1 cellular context compared by ENCODE assay signal in the genomic region with DNA sequence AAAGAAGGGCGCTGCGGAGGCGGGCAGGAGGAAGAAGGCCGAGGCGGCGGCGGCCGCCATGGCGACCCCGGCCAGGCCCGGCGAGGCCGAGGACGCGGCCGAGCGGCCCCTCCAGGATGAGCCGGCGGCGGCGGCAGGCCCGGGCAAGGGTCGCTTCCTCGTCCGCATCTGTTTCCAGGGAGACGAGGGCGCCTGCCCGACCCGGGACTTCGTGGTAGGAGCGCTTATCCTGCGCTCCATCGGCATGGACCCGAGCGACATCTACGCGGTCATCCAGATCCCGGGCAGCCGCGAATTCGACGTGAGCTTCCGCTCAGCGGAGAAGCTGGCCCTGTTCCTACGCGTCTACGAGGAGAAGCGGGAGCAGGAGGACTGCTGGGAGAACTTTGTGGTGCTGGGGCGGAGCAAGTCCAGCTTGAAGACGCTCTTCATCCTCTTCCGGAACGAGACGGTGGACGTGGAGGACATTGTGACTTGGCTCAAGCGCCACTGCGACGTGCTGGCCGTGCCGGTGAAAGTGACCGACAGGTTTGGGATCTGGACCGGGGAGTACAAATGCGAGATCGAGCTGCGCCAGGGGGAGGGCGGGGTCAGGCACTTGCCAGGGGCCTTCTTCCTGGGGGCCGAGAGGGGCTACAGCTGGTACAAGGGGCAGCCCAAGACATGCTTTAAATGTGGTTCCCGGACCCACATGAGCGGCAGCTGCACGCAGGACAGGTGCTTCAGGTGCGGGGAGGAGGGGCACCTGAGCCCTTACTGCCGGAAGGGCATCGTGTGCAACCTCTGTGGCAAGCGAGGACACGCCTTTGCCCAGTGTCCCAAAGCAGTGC.
TF ChIP-seq lines count a peak whose summit lies in the region.

No MANE protein-coding gene starts in this region.

TF ChIP-seq in K562, 482 proteins besides CTCF, POLR2A, EP300 and RAD21 (continued from another document and continues in another):
- no peak for TF ChIP-seq HBP1 (CRISPR knock-in tag; IDR thresholded peaks at IDR 0.05)
- no peak for TF ChIP-seq HNRNPH1 (optimal IDR thresholded peaks at IDR 0.05; ENCODE audit: low read depth, low read length)
- TF ChIP-seq MIER1 (IDR thresholded peaks at IDR 0.05; ENCODE audit: low read depth): no peak
- TF ChIP-seq, protein P1, sequence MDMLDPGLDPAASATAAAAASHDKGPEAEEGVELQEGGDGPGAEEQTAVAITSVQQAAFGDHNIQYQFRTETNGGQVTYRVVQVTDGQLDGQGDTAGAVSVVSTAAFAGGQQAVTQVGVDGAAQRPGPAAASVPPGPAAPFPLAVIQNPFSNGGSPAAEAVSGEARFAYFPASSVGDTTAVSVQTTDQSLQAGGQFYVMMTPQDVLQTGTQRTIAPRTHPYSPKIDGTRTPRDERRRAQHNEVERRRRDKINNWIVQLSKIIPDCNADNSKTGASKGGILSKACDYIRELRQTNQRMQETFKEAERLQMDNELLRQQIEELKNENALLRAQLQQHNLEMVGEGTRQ (CRISPR knock-in tag; IDR thresholded peaks at IDR 0.05): no peak
- no peak for TF ChIP-seq ZBTB34 (CRISPR knock-in tag; IDR thresholded peaks at IDR 0.05)
- no peak for TF ChIP-seq ZC3H8 (IDR thresholded peaks at IDR 0.05)
- TF ChIP-seq POLR2G (IDR thresholded peaks at IDR 0.05; ENCODE audit: low read depth, low read length): peak; percentile 16; the same call in 1 of the 2 replicates
- TF ChIP-seq, protein P2, sequence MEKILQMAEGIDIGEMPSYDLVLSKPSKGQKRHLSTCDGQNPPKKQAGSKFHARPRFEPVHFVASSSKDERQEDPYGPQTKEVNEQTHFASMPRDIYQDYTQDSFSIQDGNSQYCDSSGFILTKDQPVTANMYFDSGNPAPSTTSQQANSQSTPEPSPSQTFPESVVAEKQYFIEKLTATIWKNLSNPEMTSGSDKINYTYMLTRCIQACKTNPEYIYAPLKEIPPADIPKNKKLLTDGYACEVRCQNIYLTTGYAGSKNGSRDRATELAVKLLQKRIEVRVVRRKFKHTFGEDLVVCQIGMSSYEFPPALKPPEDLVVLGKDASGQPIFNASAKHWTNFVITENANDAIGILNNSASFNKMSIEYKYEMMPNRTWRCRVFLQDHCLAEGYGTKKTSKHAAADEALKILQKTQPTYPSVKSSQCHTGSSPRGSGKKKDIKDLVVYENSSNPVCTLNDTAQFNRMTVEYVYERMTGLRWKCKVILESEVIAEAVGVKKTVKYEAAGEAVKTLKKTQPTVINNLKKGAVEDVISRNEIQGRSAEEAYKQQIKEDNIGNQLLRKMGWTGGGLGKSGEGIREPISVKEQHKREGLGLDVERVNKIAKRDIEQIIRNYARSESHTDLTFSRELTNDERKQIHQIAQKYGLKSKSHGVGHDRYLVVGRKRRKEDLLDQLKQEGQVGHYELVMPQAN (IDR thresholded peaks at IDR 0.05; ENCODE audit: borderline replicate concordance): 0 out of 2 replicates have a peak, but pooled peaks have one; percentile 38
- no peak for TF ChIP-seq SMARCC2 (IDR thresholded peaks at IDR 0.05; ENCODE audit: low read depth)
- 0 out of 2 replicates have a peak, but pooled peaks have one; percentile 31 for TF ChIP-seq NR2C2 (CRISPR knock-in tag; IDR thresholded peaks at IDR 0.05)
- TF ChIP-seq NR2C2 (tag; IDR thresholded peaks at IDR 0.05): peak; percentile 37
- TF ChIP-seq, protein P3, sequence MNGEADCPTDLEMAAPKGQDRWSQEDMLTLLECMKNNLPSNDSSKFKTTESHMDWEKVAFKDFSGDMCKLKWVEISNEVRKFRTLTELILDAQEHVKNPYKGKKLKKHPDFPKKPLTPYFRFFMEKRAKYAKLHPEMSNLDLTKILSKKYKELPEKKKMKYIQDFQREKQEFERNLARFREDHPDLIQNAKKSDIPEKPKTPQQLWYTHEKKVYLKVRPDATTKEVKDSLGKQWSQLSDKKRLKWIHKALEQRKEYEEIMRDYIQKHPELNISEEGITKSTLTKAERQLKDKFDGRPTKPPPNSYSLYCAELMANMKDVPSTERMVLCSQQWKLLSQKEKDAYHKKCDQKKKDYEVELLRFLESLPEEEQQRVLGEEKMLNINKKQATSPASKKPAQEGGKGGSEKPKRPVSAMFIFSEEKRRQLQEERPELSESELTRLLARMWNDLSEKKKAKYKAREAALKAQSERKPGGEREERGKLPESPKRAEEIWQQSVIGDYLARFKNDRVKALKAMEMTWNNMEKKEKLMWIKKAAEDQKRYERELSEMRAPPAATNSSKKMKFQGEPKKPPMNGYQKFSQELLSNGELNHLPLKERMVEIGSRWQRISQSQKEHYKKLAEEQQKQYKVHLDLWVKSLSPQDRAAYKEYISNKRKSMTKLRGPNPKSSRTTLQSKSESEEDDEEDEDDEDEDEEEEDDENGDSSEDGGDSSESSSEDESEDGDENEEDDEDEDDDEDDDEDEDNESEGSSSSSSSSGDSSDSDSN (IDR thresholded peaks at IDR 0.05; ENCODE audit: borderline replicate concordance in 1 of 2, low read depth in 2 of 2, low read length in 2 of 2): peak in 1 of 2 experiments; percentile 30; a peak in 1 of 4 replicates
- TF ChIP-seq, protein P4, sequence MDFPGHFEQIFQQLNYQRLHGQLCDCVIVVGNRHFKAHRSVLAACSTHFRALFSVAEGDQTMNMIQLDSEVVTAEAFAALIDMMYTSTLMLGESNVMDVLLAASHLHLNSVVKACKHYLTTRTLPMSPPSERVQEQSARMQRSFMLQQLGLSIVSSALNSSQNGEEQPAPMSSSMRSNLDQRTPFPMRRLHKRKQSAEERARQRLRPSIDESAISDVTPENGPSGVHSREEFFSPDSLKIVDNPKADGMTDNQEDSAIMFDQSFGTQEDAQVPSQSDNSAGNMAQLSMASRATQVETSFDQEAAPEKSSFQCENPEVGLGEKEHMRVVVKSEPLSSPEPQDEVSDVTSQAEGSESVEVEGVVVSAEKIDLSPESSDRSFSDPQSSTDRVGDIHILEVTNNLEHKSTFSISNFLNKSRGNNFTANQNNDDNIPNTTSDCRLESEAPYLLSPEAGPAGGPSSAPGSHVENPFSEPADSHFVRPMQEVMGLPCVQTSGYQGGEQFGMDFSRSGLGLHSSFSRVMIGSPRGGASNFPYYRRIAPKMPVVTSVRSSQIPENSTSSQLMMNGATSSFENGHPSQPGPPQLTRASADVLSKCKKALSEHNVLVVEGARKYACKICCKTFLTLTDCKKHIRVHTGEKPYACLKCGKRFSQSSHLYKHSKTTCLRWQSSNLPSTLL (IDR thresholded peaks at IDR 0.05): peak; percentile 71; the same call in 1 of the 2 replicates
- TF ChIP-seq, protein P5, sequence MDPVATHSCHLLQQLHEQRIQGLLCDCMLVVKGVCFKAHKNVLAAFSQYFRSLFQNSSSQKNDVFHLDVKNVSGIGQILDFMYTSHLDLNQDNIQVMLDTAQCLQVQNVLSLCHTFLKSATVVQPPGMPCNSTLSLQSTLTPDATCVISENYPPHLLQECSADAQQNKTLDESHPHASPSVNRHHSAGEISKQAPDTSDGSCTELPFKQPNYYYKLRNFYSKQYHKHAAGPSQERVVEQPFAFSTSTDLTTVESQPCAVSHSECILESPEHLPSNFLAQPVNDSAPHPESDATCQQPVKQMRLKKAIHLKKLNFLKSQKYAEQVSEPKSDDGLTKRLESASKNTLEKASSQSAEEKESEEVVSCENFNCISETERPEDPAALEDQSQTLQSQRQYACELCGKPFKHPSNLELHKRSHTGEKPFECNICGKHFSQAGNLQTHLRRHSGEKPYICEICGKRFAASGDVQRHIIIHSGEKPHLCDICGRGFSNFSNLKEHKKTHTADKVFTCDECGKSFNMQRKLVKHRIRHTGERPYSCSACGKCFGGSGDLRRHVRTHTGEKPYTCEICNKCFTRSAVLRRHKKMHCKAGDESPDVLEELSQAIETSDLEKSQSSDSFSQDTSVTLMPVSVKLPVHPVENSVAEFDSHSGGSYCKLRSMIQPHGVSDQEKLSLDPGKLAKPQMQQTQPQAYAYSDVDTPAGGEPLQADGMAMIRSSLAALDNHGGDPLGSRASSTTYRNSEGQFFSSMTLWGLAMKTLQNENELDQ (CRISPR knock-in tag; IDR thresholded peaks at IDR 0.05; ENCODE audit: borderline replicate concordance): no peak
- no peak for TF ChIP-seq ASH1L (IDR thresholded peaks at IDR 0.05; ENCODE audit: borderline replicate concordance, low read depth, partially characterized antibody)
- TF ChIP-seq FOXP1 (CRISPR knock-in tag; IDR thresholded peaks at IDR 0.05): peak; percentile 49; the same call in 1 of the 2 replicates
- TF ChIP-seq GABPA (tag; conservative IDR thresholded peaks at IDR 0.05; ENCODE audit: low read depth): 0 out of 2 replicates have a peak, but pooled peaks have one; percentile 39
- TF ChIP-seq, protein P6, sequence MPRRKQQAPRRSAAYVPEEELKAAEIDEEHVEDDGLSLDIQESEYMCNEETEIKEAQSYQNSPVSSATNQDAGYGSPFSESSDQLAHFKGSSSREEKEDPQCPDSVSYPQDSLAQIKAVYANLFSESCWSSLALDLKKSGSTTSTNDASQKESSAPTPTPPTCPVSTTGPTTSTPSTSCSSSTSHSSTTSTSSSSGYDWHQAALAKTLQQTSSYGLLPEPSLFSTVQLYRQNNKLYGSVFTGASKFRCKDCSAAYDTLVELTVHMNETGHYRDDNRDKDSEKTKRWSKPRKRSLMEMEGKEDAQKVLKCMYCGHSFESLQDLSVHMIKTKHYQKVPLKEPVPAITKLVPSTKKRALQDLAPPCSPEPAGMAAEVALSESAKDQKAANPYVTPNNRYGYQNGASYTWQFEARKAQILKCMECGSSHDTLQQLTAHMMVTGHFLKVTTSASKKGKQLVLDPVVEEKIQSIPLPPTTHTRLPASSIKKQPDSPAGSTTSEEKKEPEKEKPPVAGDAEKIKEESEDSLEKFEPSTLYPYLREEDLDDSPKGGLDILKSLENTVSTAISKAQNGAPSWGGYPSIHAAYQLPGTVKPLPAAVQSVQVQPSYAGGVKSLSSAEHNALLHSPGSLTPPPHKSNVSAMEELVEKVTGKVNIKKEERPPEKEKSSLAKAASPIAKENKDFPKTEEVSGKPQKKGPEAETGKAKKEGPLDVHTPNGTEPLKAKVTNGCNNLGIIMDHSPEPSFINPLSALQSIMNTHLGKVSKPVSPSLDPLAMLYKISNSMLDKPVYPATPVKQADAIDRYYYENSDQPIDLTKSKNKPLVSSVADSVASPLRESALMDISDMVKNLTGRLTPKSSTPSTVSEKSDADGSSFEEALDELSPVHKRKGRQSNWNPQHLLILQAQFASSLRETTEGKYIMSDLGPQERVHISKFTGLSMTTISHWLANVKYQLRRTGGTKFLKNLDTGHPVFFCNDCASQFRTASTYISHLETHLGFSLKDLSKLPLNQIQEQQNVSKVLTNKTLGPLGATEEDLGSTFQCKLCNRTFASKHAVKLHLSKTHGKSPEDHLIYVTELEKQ (CRISPR knock-in tag; IDR thresholded peaks at IDR 0.05): no peak
- peak; percentile 39; the same call in 1 of the 2 replicates for TF ChIP-seq HMGXB4 (CRISPR knock-in tag; IDR thresholded peaks at IDR 0.05)
- no peak; the same call in 1 of the 2 replicates for TF ChIP-seq ZC3H4 (CRISPR knock-in tag; IDR thresholded peaks at IDR 0.05; ENCODE audit: borderline replicate concordance)
- no peak for TF ChIP-seq WHSC1 (IDR thresholded peaks at IDR 0.05; ENCODE audit: low read length)
- 0 out of 2 replicates have a peak, but pooled peaks have one; percentile 32 for TF ChIP-seq ETV5 (CRISPR knock-in tag; IDR thresholded peaks at IDR 0.05; ENCODE audit: low read depth)
- TF ChIP-seq ZFP36 (IDR thresholded peaks at IDR 0.05; ENCODE audit: low read depth, low read length, partially characterized antibody): no peak
- TF ChIP-seq KDM5B (IDR thresholded peaks at IDR 0.05; ENCODE audit: insufficient replicate concordance, low read depth, low read length): peak; percentile 77
- TF ChIP-seq TRIM24 (IDR thresholded peaks at IDR 0.05): peak in 1 of 2 experiments; percentile 18; a peak in 1 of 4 replicates
- TF ChIP-seq, protein P7, sequence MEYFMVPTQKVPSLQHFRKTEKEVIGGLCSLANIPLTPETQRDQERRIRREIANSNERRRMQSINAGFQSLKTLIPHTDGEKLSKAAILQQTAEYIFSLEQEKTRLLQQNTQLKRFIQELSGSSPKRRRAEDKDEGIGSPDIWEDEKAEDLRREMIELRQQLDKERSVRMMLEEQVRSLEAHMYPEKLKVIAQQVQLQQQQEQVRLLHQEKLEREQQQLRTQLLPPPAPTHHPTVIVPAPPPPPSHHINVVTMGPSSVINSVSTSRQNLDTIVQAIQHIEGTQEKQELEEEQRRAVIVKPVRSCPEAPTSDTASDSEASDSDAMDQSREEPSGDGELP (CRISPR knock-in tag; IDR thresholded peaks at IDR 0.05; ENCODE audit: borderline replicate concordance): peak; percentile 52; the same call in 1 of the 2 replicates
- TF ChIP-seq ZNF263 (CRISPR knock-in tag; IDR thresholded peaks at IDR 0.05; ENCODE audit: borderline replicate concordance): 0 out of 2 replicates have a peak, but pooled peaks have one; percentile 36
- TF ChIP-seq SAP30 (IDR thresholded peaks at IDR 0.05; ENCODE audit: borderline replicate concordance, insufficient read depth, low read depth, low read length, poor library complexity, severe bottlenecking): peak; percentile 38
- TF ChIP-seq DACH1 (IDR thresholded peaks at IDR 0.05; ENCODE audit: partially characterized antibody): no peak
- TF ChIP-seq ZZZ3 (IDR thresholded peaks at IDR 0.05): no peak
- TF ChIP-seq XRCC5 (IDR thresholded peaks at IDR 0.05; ENCODE audit: low read depth, low read length): no peak
- TF ChIP-seq HDGF (IDR thresholded peaks at IDR 0.05): 0 out of 2 replicates have a peak, but pooled peaks have one; percentile 54
- TF ChIP-seq C11orf30 (IDR thresholded peaks at IDR 0.05; ENCODE audit: low read depth): no peak
